In genomic region chr18:35459997-35460396, GRCh38 we compare ENCODE assay signal across 23 cellular contexts. TPM values are rescaled to one million over a fixed set of nuclear protein-coding genes. Genes with fewer than 3 reads are reported as not detected.
DNase-seq lines count a peak whose midpoint lies in the region; ATAC-seq and TF ChIP-seq lines count a peak whose summit lies in the region.
"Had no signal": no experiment of that assay in that cellular context is flagged by ENCODE, and none has a peak within 500 bp of the region (broad histone marks: within the 10 kb centered on the region; RNA-seq: fewer than 3 reads in every experiment).

No MANE protein-coding gene starts in this region.

- no CpG with 5 or more reads among the region's 2 CpGs for WGBS in trophoblast cell (ENCODE audit: extremely low coverage, insufficient coverage, insufficient read length)

- peak overlapping the region; percentile 3 for H3K18ac ChIP-seq in trophoblast cell (ENCODE audit: low read length)

- intact Hi-C loops in posterior vena cava (cut with DNase I) (no loop called here), sciatic nerve (cut with DNase I) (no loop called here)

- no peak overlapping the region for H2AFZ ChIP-seq in trophoblast cell (ENCODE audit: insufficient read depth, low read length, poor library complexity)

- DNase-seq in CD1c-positive myeloid dendritic cell (ENCODE audit: extremely low spot score) (peak; percentile 15), RWPE1 (ENCODE audit: low spot score) (no peak), trophoblast cell (peak; percentile 68 to 70), posterior vena cava (ENCODE audit: low spot score) (no peak), NCI-H526 treated with DMSO at 0.1 percent for 48 hours (lab: John Stamatoyannopoulos, UW) (no peak), sciatic nerve (ENCODE audit: low spot score) (no peak)
- DNase-seq: activated CD8-positive, alpha-beta memory T cell treated with anti-CD3 and anti-CD28 coated beads, Interleukin-2, amount 50 U/mL, for 48 hours; CD8-positive, alpha-beta T cell; DMS153; erythroblast; islet precursor cell; NCI-H1092; NCI-H187 treated with DMSO at 0.1 percent for 48 hours; NCI-H2227 treated with DMSO at 0.1 percent for 48 hours; SHP77 treated with DMSO at 0.1 percent for 48 hours; stimulated activated CD4-positive, alpha-beta T cell treated with anti-CD3 and anti-CD28 coated beads, Interleukin-2, amount 100 ng/mL, for 48 hours; stimulated activated naive B cell treated with anti-CD40 and anti-IgM and Interleukin-4, amounts not matched to agents 10 μg/mL and 1 μg/mL and 100 μg/mL, for 72 hours; testis had no signal

- H4K8ac ChIP-seq in trophoblast cell (ENCODE audit: low read depth, low read length) = peak overlapping the region; percentile 27

- no peaks in the 10 kb centered on the region for H3K27me3 ChIP-seq in trophoblast cell (ENCODE audit: insufficient read depth, low read length)
- H3K27me3 ChIP-seq: ascending aorta, neutrophil, testis had no signal

- no peak overlapping the region for H3K4me2 ChIP-seq in trophoblast cell (ENCODE audit: low read length)

- peak overlapping the region; percentile 77 for H4K91ac ChIP-seq in trophoblast cell (ENCODE audit: low read depth, low read length)

- peak overlapping the region; percentile 10 for H2BK5ac ChIP-seq in trophoblast cell (ENCODE audit: low read depth, low read length, poor library complexity)

- peak overlapping the region; percentile 77 for H2BK120ac ChIP-seq in trophoblast cell (ENCODE audit: insufficient read depth, low read length, poor library complexity)

- H3K9ac ChIP-seq in trophoblast cell (ENCODE audit: low read length) = no peak overlapping the region

- peak; percentile 9 for ATAC-seq in esophagus mucosa
- ATAC-seq in sciatic nerve = no peak
- ATAC-seq: activated T-helper 17 cell treated with anti-CD3 and anti-CD28 coated beads, Interleukin-2, amount 50 U/mL, for 72 hours; CD8-positive, alpha-beta T cell; WTC11 had no signal

- no peak overlapping the region for H4K12ac ChIP-seq in trophoblast cell (ENCODE audit: low read depth, low read length)

- H3K79me1 ChIP-seq in trophoblast cell (ENCODE audit: low read length) = peaks cover 31% of the 10 kb centered on the region

- H2BK12ac ChIP-seq in trophoblast cell (ENCODE audit: low read length) = peak overlapping the region; percentile 10

- H3K36me3 ChIP-seq in trophoblast cell (ENCODE audit: control insufficient read depth in 1 of 2, insufficient read depth in 2 of 2, low read length in 2 of 2) = no peaks in the 10 kb centered on the region
- H3K36me3 ChIP-seq: ascending aorta, neutrophil had no signal

- H3K23ac ChIP-seq in trophoblast cell (ENCODE audit: low read length) = no peak overlapping the region

- H3K4me1 ChIP-seq in trophoblast cell (ENCODE audit: control insufficient read depth in 1 of 2, insufficient read depth in 2 of 2, low read length in 2 of 2) = peaks cover 15 to 22% of the 10 kb centered on the region in 2 experiments

- CTCF ChIA-PET in RWPE1 (lab: Yijun Ruan, JAX) = no interaction called here

- no peaks in the 10 kb centered on the region for H3K79me2 ChIP-seq in trophoblast cell (ENCODE audit: control insufficient read depth, insufficient read depth, low read length, poor library complexity)

- no peaks in the 10 kb centered on the region for H3K9me3 ChIP-seq in trophoblast cell (ENCODE audit: insufficient read depth, low read depth, low read length)
- H3K9me3 ChIP-seq: ascending aorta, neutrophil, testis had no signal

- peak overlapping the region; percentile 85 for H3K27ac ChIP-seq in RWPE1
- peak overlapping the region; percentile 79 for H3K27ac ChIP-seq in trophoblast cell (ENCODE audit: low read depth, low read length)
- H3K27ac ChIP-seq: neutrophil, testis had no signal

- TF ChIP-seq CTCF in RWPE1 (conservative IDR thresholded peaks at IDR 0.05; ENCODE audit: low read depth) = no peak

- peak overlapping the region; percentile 85 for H2AK5ac ChIP-seq in trophoblast cell (ENCODE audit: low read length)

- H3K4me3 ChIP-seq in trophoblast cell (ENCODE audit: low read depth, low read length) = no peak overlapping the region
- H3K4me3 ChIP-seq: ascending aorta, testis had no signal

- peak overlapping the region; percentile 39 for H3K4ac ChIP-seq in trophoblast cell (ENCODE audit: low read depth, low read length)

- H3K14ac ChIP-seq in trophoblast cell (ENCODE audit: low read length) = peak overlapping the region; percentile 1

- POLR2A ChIA-PET in RWPE1 (lab: Yijun Ruan, JAX; ENCODE audit: low non-redundant PET) = no interaction called here

RNA-seq across cellular contexts. Expression of gene INO80C, which starts 37.8 kb away (rescaled TPM):
- total RNA-seq in esophagus mucosa (63.3 TPM), posterior vena cava (10 to 100 TPM; 12.4 to 18.8 TPM), sciatic nerve (27.5 TPM)
- 23.4 and 24.5 TPM in 2 replicates for polyA plus RNA-seq in trophoblast cell (2013)

Comparison
In these comparisons a context has a peak if more than half of its experiments do, and no peak if none do; other contexts are left out.
1. DNase-seq: peak in CD1c-positive myeloid dendritic cell (single experiment) and trophoblast cell (2 of 2); none in RWPE1 (single experiment), posterior vena cava (single experiment), NCI-H526 treated with DMSO at 0.1 percent for 48 hours (single experiment) and sciatic nerve (single experiment).